1 cellular context compared by ENCODE assay signal in genomic region chr12:113358381-113359132, GRCh38.
TF ChIP-seq lines count a peak whose summit lies in the region.

Gene PLBD2, plus strand, starts transcription at chr12:113358587. Its CDS starts 14 bp downstream, at chr12:113358601.

TF ChIP-seq in WTC11, 78 proteins besides CTCF, POLR2A, EP300 and RAD21 (continued from another document):
- no peak for TF ChIP-seq AFF4 (CRISPR knock-in tag; IDR thresholded peaks at IDR 0.05; ENCODE audit: borderline replicate concordance)
- no peak for TF ChIP-seq ZNF671 (CRISPR knock-in tag; IDR thresholded peaks at IDR 0.05)
- 0 out of 2 replicates have a peak, but pooled peaks have one; percentile 9 for TF ChIP-seq NFYB (CRISPR knock-in tag; conservative IDR thresholded peaks at IDR 0.05; ENCODE audit: low read depth)
- TF ChIP-seq FOXP4 (CRISPR knock-in tag; IDR thresholded peaks at IDR 0.05) = no peak
- no peak for TF ChIP-seq ZBTB43 (CRISPR knock-in tag; IDR thresholded peaks at IDR 0.05)
- TF ChIP-seq ZMAT4 (CRISPR knock-in tag; IDR thresholded peaks at IDR 0.05) = no peak
- no peak for TF ChIP-seq JAZF1 (CRISPR knock-in tag; IDR thresholded peaks at IDR 0.05)
- TF ChIP-seq TEAD4 (CRISPR knock-in tag; IDR thresholded peaks at IDR 0.05) = 0 out of 2 replicates have a peak, but pooled peaks have one; percentile 35
- TF ChIP-seq SMAD3 (CRISPR knock-in tag; IDR thresholded peaks at IDR 0.05; ENCODE audit: borderline replicate concordance) = no peak
- no peak for TF ChIP-seq ATF2 (CRISPR knock-in tag; IDR thresholded peaks at IDR 0.05; ENCODE audit: borderline replicate concordance, low read depth)
- no peak for TF ChIP-seq ATF6 (CRISPR knock-in tag; IDR thresholded peaks at IDR 0.05)
- TF ChIP-seq ERG (CRISPR knock-in tag; IDR thresholded peaks at IDR 0.05) = no peak
- TF ChIP-seq NFATC4 (CRISPR knock-in tag; IDR thresholded peaks at IDR 0.05) = no peak
- peak; percentile 76 for TF ChIP-seq E2F5 (CRISPR knock-in tag; IDR thresholded peaks at IDR 0.05)
- TF ChIP-seq NFE2L1 (CRISPR knock-in tag; IDR thresholded peaks at IDR 0.05) = no peak
- no peak for TF ChIP-seq ZNF532 (CRISPR knock-in tag; IDR thresholded peaks at IDR 0.05; ENCODE audit: borderline replicate concordance)
- TF ChIP-seq STAT6 (CRISPR knock-in tag; conservative IDR thresholded peaks at IDR 0.05; ENCODE audit: low read depth) = no peak
- peak; percentile 78 for TF ChIP-seq HMGXB4 (CRISPR knock-in tag; IDR thresholded peaks at IDR 0.05)
